In genomic region chr7:155207335-155208002, GRCh38 we compare ENCODE assay signal across 11 cellular contexts.
A peak's percentile ranks its signal among the peaks of the same experiment; 100 is the strongest.
DNase-seq lines count a peak whose midpoint lies in the region; TF ChIP-seq lines count a peak whose summit lies in the region.
"Had no signal": no experiment of that assay in that cellular context is flagged by ENCODE, and none has a peak within 500 bp of the region (broad histone marks: within the 10 kb centered on the region; RNA-seq: fewer than 3 reads in every experiment).

No MANE protein-coding gene starts in this region.

- no peaks in the 10 kb centered on the region for H3K27me3 Mint-ChIP-seq in T-helper 1 cell treated with Interleukin-12 subunit alpha and Interleukin-12 subunit beta and Interleukin-4 antibody, amounts not matched to agents 30 μg/mL and 1 μg/mL, for 36 hours (ENCODE audit: low read depth)

- no peaks in the 10 kb centered on the region for H3K4me1 ChIP-seq in parathyroid adenoma

- H3K79me2 ChIP-seq in parathyroid adenoma, result no peaks in the 10 kb centered on the region

- H3K9me3 ChIP-seq in parathyroid adenoma (ENCODE audit: control insufficient read depth, low read length), result no peaks in the 10 kb centered on the region

- H3K36me3 Mint-ChIP-seq in T-helper 1 cell treated with Interleukin-12 subunit alpha and Interleukin-12 subunit beta and Interleukin-4 antibody, amounts not matched to agents 30 μg/mL and 1 μg/mL, for 36 hours (ENCODE audit: low read depth), result peaks cover 5% of the 10 kb centered on the region

- peaks cover 4% of the 10 kb centered on the region for H3K9me3 Mint-ChIP-seq in T-helper 1 cell treated with Interleukin-12 subunit alpha and Interleukin-12 subunit beta and Interleukin-4 antibody, amounts not matched to agents 30 μg/mL and 1 μg/mL, for 36 hours

- H3K27ac ChIP-seq in brain microvascular endothelial cell (peak overlapping the region; percentile 100), parathyroid adenoma (peak overlapping the region; percentile 91)

- TF ChIP-seq EP300 in Ishikawa (IDR thresholded peaks at IDR 0.05; ENCODE audit: borderline replicate concordance), result no peak

- H3K4me2 ChIP-seq in parathyroid adenoma (ENCODE audit: low read length), result no peak overlapping the region

- no peak overlapping the region for H3K9ac ChIP-seq in parathyroid adenoma

- no peaks in the 10 kb centered on the region for H3K27me3 ChIP-seq in brain microvascular endothelial cell (replicated peaks)
- no peaks in the 10 kb centered on the region for H3K27me3 ChIP-seq in parathyroid adenoma (ENCODE audit: control insufficient read depth, insufficient read depth, low read length)

- DNase-seq in T-helper 1 cell, result no peak
- no peak for DNase-seq in brain microvascular endothelial cell
- DNase-seq in cerebellum (ENCODE audit: low spot score), result no peak
- DNase-seq in NAMALWA (ENCODE audit: low spot score), result no peak
- DNase-seq in DMS153 treated with DMSO at 0.1 percent for 48 hours (lab: John Stamatoyannopoulos, UW; ENCODE audit: unreplicated experiment), result no peak
- DNase-seq: NCI-H1105 treated with DMSO at 0.1 percent for 48 hours, NCI-H510A treated with DMSO at 0.1 percent for 48 hours, SHP77 had no signal

- in situ Hi-C loops in brain microvascular endothelial cell (cut with HindIII; ENCODE audit: low pct_ligation_motif_present, low sequenced_read_pairs), result no loop called here

- H3K4me3 ChIP-seq in brain microvascular endothelial cell (ENCODE audit: low read depth, low read length) (no peak overlapping the region), parathyroid adenoma (ENCODE audit: low read depth, low read length) (no peak overlapping the region)

- TF ChIP-seq CTCF in brain microvascular endothelial cell (IDR thresholded peaks at IDR 0.05; ENCODE audit: low read depth, low read length, missing control alignments) (no peak), parathyroid adenoma (IDR thresholded peaks at IDR 0.05) (no peak)

- peaks cover 21% of the 10 kb centered on the region for H3K4me1 Mint-ChIP-seq in T-helper 1 cell treated with Interleukin-12 subunit alpha and Interleukin-12 subunit beta and Interleukin-4 antibody, amounts not matched to agents 30 μg/mL and 1 μg/mL, for 36 hours (ENCODE audit: low read depth)

- no peak overlapping the region for H2AFZ ChIP-seq in parathyroid adenoma

- no peaks in the 10 kb centered on the region for H3K36me3 ChIP-seq in brain microvascular endothelial cell (replicated peaks)
- no peaks in the 10 kb centered on the region for H3K36me3 ChIP-seq in parathyroid adenoma (ENCODE audit: control insufficient read depth, insufficient read depth, low read length)

- H3K27ac Mint-ChIP-seq in T-helper 1 cell treated with Interleukin-12 subunit alpha and Interleukin-12 subunit beta and Interleukin-4 antibody, amounts not matched to agents 30 μg/mL and 1 μg/mL, for 36 hours, result peak overlapping the region; percentile 42

- H3K4me3 Mint-ChIP-seq in T-helper 1 cell treated with Interleukin-12 subunit alpha and Interleukin-12 subunit beta and Interleukin-4 antibody, amounts not matched to agents 30 μg/mL and 1 μg/mL, for 36 hours, result no peak overlapping the region

- no peak for TF ChIP-seq RAD21 in Ishikawa (IDR thresholded peaks at IDR 0.05; ENCODE audit: low read depth)

TF ChIP-seq in Ishikawa, 13 proteins besides CTCF, POLR2A, EP300 and RAD21:
- no peak for TF ChIP-seq YY1 (IDR thresholded peaks at IDR 0.05; ENCODE audit: low read depth)
- TF ChIP-seq REST (IDR thresholded peaks at IDR 0.05; ENCODE audit: low read depth), result peak; percentile 72
TF ChIP-seq in Ishikawa: peak in this region for 1.
